8 cellular contexts compared by ENCODE assay signal in genomic region chr2:45643543-45644542, GRCh38. TPM values are rescaled to one million over a fixed set of nuclear protein-coding genes. Genes with fewer than 3 reads are reported as not detected.
DNase-seq lines count a peak whose midpoint lies in the region; ATAC-seq and TF ChIP-seq lines count a peak whose summit lies in the region.

No MANE protein-coding gene starts in this region.

- H3K4me1 ChIP-seq in endodermal cell (ENCODE audit: control insufficient read depth, insufficient read depth, low read length) = no peaks in the 10 kb centered on the region

- H3K9me3 Mint-ChIP-seq in endodermal cell (no peaks in the 10 kb centered on the region), mesothelial cell of epicardium (no peaks in the 10 kb centered on the region)

- peak overlapping the region; percentile 70 for H3K4me3 ChIP-seq in endodermal cell (ENCODE audit: low read length)

- H3K27me3 Mint-ChIP-seq in endodermal cell (ENCODE audit: insufficient read depth) (peaks cover 86% of the 10 kb centered on the region), mesothelial cell of epicardium (ENCODE audit: low read depth) (peaks cover 54% of the 10 kb centered on the region)

- H3K4me1 Mint-ChIP-seq in endodermal cell (no peaks in the 10 kb centered on the region), mesothelial cell of epicardium (no peaks in the 10 kb centered on the region)

- no peaks in the 10 kb centered on the region for H3K36me3 Mint-ChIP-seq in endodermal cell (ENCODE audit: low read depth)
- H3K36me3 Mint-ChIP-seq in mesothelial cell of epicardium = no peaks in the 10 kb centered on the region

- peaks cover 88% of the 10 kb centered on the region for H3K27me3 ChIP-seq in endodermal cell (ENCODE audit: control insufficient read depth, insufficient read depth, low read length, poor library complexity, severe bottlenecking)

- H3K4me3 Mint-ChIP-seq in endodermal cell (peak overlapping the region; percentile 37), mesothelial cell of epicardium (peak overlapping the region; percentile 68)

- 18 to 22% methylated on average over 20 to 49 of the region's 49 CpGs for WGBS in endodermal cell (ENCODE audit: insufficient coverage in 1 of 2, insufficient read length in 1 of 2), 2 experiments

- no peak overlapping the region for H3K27ac ChIP-seq in endodermal cell (ENCODE audit: low read depth, low read length)

- no peaks in the 10 kb centered on the region for H3K36me3 ChIP-seq in endodermal cell (ENCODE audit: control insufficient read depth, insufficient read depth, low read length)

- no peak overlapping the region for H3K27ac Mint-ChIP-seq in endodermal cell
- no peak overlapping the region for H3K27ac Mint-ChIP-seq in mesothelial cell of epicardium

- peak; percentile 58 for DNase-seq in NCI-H748 (lab: John Stamatoyannopoulos, UW; ENCODE audit: unreplicated experiment)
- DNase-seq in NCI-H748 treated with DMSO at 0.1 percent for 48 hours (lab: John Stamatoyannopoulos, UW) = no peak
- DNase-seq in NCI-H345 treated with DMSO at 0.1 percent for 48 hours (lab: John Stamatoyannopoulos, UW; ENCODE audit: unreplicated experiment) = peak; percentile 42
- DNase-seq in activated CD8-positive, alpha-beta memory T cell treated with anti-CD3 and anti-CD28 coated beads for 24 hours = peak; percentile 92
- peak; percentile 90 for DNase-seq in endodermal cell
- peak; percentile 70 to 89 for DNase-seq in mesothelial cell of epicardium (ENCODE audit: low spot score in 2 of 2, unreplicated experiment in 2 of 2)
- DNase-seq in stimulated activated CD8-positive, alpha-beta memory T cell treated with anti-CD3 and anti-CD28 coated beads, Interleukin-2, amount 100 ng/mL, for 1 hour (ENCODE audit: low read depth in 2 of 2) = peak; percentile 51 to 57

- ATAC-seq in HG02981 (IDR thresholded peaks at IDR 0.05; ENCODE audit: unreplicated experiment) = peak; percentile 86

- TF ChIP-seq CTCF in endodermal cell (conservative IDR thresholded peaks at IDR 0.05) (peak; percentile 98), mesothelial cell of epicardium (IDR thresholded peaks at IDR 0.05; ENCODE audit: unreplicated experiment) (peak; percentile 99)

- H3K9ac ChIP-seq in endodermal cell (ENCODE audit: extremely low read depth, low read length, poor library complexity, severe bottlenecking) = no peak overlapping the region

- H3K9me3 ChIP-seq in endodermal cell (ENCODE audit: control insufficient read depth, low read length) = no peaks in the 10 kb centered on the region

RNA-seq across cellular contexts. Expression of gene PRKCE, which starts 7.6 kb away (rescaled TPM):
- total RNA-seq in endodermal cell = 1 to 10 TPM; 1.4 to 1.7 TPM
- 2.3 TPM for polyA plus RNA-seq in endodermal cell (2013, experiment 1 of 2)
- polyA plus RNA-seq in endodermal cell (2013, experiment 2 of 2) = 2.2 TPM
- 18.1 to 18.5 TPM (median 18.4 TPM) in 3 replicates for total RNA-seq in mesothelial cell of epicardium

RNA-seq across cellular contexts. Expression of gene SRBD1, which starts 32.8 kb away (rescaled TPM):
- total RNA-seq in endodermal cell = 10 to 100 TPM; 17.7 to 19.6 TPM
- polyA plus RNA-seq in endodermal cell (2013, experiment 1 of 2) = 18.3 TPM
- polyA plus RNA-seq in endodermal cell (2013, experiment 2 of 2) = 18.3 TPM
- 16.2 to 22.6 TPM (median 19.3 TPM) in 3 replicates for total RNA-seq in mesothelial cell of epicardium
